In the genomic region with DNA sequence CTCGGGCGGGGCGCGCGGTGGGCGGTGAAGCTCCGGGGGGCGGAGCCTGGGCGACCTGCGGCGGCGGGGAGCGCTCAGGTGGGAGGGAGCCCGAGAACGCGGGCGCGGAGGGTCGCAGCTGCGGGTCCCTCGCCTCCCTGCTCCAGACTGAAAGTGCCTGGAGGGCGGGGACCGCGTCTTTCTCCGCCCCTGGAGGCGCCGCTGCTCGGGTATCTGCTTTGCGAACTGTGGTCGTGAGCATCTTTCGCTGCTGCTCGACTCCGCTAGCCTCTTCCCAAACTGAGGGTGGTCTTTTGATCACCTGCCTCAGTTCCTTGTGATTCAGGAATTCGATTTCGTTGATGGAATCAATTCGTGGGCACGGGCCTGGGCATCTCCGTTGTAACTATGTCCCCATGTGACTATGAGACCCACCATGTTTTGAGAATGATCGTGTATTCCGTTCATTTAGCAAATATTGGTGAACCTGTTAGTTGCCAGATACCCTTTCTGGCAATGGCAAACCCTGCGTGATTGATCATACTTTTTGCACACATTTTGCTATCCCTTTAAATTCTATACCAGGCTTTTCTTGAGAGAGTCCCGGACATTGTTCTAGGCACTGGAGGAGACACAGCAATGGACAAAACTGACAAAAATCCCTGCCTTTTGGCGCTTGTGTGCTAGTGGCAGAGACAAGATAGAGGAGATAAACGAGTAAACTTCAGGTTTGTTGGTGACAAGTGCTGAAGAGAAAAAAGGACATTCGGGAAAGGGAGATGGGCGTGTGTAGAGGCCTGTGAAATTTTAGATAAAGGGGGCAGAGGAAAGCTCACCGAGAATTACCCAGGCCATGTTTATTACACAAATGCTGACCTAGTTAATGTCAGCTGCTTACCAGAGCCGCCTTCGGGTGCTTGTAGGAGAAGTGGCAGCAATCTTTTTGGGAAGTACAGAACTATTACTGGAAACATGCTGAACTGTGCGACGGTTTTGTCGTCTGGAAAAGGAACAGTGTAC, we compare ENCODE assay signal across 8 cellular contexts. TPM values are rescaled to one million over a fixed set of nuclear protein-coding genes. Genes with fewer than 3 reads are reported as not detected.
DNase-seq lines count a peak whose midpoint lies in the region; ATAC-seq, FAIRE-seq and TF ChIP-seq lines count a peak whose summit lies in the region.

No MANE protein-coding gene starts in this region.

- intact Hi-C loops in Right ventricle myocardium superior (cut with DNase I): no loop called here
- intact Hi-C loops in pancreas (cut with DNase I): no loop called here

- no peaks in the 10 kb centered on the region for H3K9me3 Mint-ChIP-seq in type B pancreatic cell

- WGBS in pancreas, 2 donors: 4 to 8% methylated on average over 33 to 52 of the region's 52 CpGs

- peak overlapping the region; percentile 85 for H3K27ac Mint-ChIP-seq in type B pancreatic cell

- H3K4me3 ChIP-seq in pancreas: peak overlapping the region; percentile 76 to 91 (median 88)

- H3K27me3 Mint-ChIP-seq in type B pancreatic cell: no peaks in the 10 kb centered on the region

- peaks cover 7 to 35% (median 25%) of the 10 kb centered on the region in 3 donors for H3K4me1 ChIP-seq in pancreas

- H3K4me1 Mint-ChIP-seq in type B pancreatic cell (ENCODE audit: unreplicated experiment): peaks cover 42% of the 10 kb centered on the region

- H3K27ac ChIP-seq in pancreas: peak overlapping the region; percentile 94 to 98 (median 97)

- ATAC-seq in GM21528 (IDR thresholded peaks at IDR 0.05; ENCODE audit: low FRiP score, unreplicated experiment): peak; percentile 68
- ATAC-seq in Right ventricle myocardium superior (ENCODE audit: poor library complexity): peak; percentile 76
- peak; percentile 65 to 81 (median 74) for ATAC-seq in pancreas

- H3K36me3 Mint-ChIP-seq in type B pancreatic cell: peaks cover 20% of the 10 kb centered on the region

- peaks cover 0 to 6% (median 0%) of the 10 kb centered on the region in 3 donors for H3K36me3 ChIP-seq in pancreas

- DNase-seq in DMS79 (lab: John Stamatoyannopoulos, UW): peak; percentile 55
- DNase-seq in HuH-7 (ENCODE audit: low spot score): peak; percentile 57
- DNase-seq in SHP77 treated with DMSO at 0.1 percent for 48 hours (lab: John Stamatoyannopoulos, UW): peak; percentile 8
- DNase-seq in activated naive CD4-positive, alpha-beta T cell treated with anti-CD3 and anti-CD28 coated beads, Interleukin-2, amount 50 U/mL, for 16 hours: peak; percentile 84
- DNase-seq in Right ventricle myocardium superior: peak; percentile 79
- peak in 5 of 6 donors; percentile 64 to 89 (median 73) for DNase-seq in pancreas
- peak; percentile 84 for DNase-seq in type B pancreatic cell (ENCODE audit: extremely low spot score, unreplicated experiment)

- FAIRE-seq in pancreas (lab: Jason Lieb, UNC): no peak

- H3K27me3 ChIP-seq in pancreas: no peaks in the 10 kb centered on the region

- H3K4me3 Mint-ChIP-seq in type B pancreatic cell: peak overlapping the region; percentile 99

- H3K9me3 ChIP-seq in pancreas: no peaks in the 10 kb centered on the region

- TF ChIP-seq CTCF in pancreas (IDR thresholded peaks at IDR 0.05) (no peak), type B pancreatic cell (conservative IDR thresholded peaks at IDR 0.05) (no peak)

RNA-seq across cellular contexts. Expression of gene UTP18, which starts 0.9 kb away (rescaled TPM):
- total RNA-seq in Right ventricle myocardium superior (8.0 TPM), pancreas (10 to 100 TPM in 5 of 6 donors, 1 to 10 TPM in 1; 9.9 to 18.3 (median 13.9) TPM), type B pancreatic cell (ENCODE audit: low replicate concordance) (29.4 and 38.8 TPM in 2 replicates)
- 10 to 100 TPM in 1 of 2 donors, 1 to 10 TPM in 1; 8.8 to 20.8 TPM for polyA plus RNA-seq in pancreas

RNA-seq across cellular contexts. Expression of gene MBTD1, which starts 1.4 kb away (rescaled TPM):
- 5.8 TPM for total RNA-seq in Right ventricle myocardium superior
- total RNA-seq in pancreas: 10 to 100 TPM in 1 of 6 donors, 1 to 10 TPM in 5; 5.7 to 12.6 (median 8.1) TPM
- 1 to 10 TPM; 5.6 to 7.7 TPM for polyA plus RNA-seq in pancreas
- 24.7 and 35.9 TPM in 2 replicates for total RNA-seq in type B pancreatic cell (ENCODE audit: low replicate concordance)

Comparison
In these comparisons a context has a peak if more than half of its experiments do, and no peak if none do; other contexts are left out.
1. Peak in every context shown above with its lines: DNase-seq, ATAC-seq, H3K4me3 ChIP-seq and H3K27ac ChIP-seq.
2. DNase-seq: peak in every context shown above with its lines; median percentile 84 in activated naive CD4-positive, alpha-beta T cell treated with anti-CD3 and anti-CD28 coated beads, Interleukin-2, amount 50 U/mL, for 16 hours; 84 in type B pancreatic cell; 79 in Right ventricle myocardium superior; 73 in pancreas; 57 in HuH-7; 55 in DMS79; 8 in SHP77 treated with DMSO at 0.1 percent for 48 hours.